Comparison of ENCODE assay signal across 30 cellular contexts in genomic region chr6:44471271-44471981, GRCh38.
A peak's percentile ranks its signal among the peaks of the same experiment; 100 is the strongest.
DNase-seq lines count a peak whose midpoint lies in the region; ATAC-seq and TF ChIP-seq lines count a peak whose summit lies in the region.
"Had no signal": no experiment of that assay in that cellular context is flagged by ENCODE, and none has a peak within 500 bp of the region (broad histone marks: within the 10 kb centered on the region; RNA-seq: fewer than 3 reads in every experiment).

No MANE protein-coding gene starts in this region.

- no peaks in the 10 kb centered on the region for H3K36me3 ChIP-seq in gastrocnemius medialis
- H3K36me3 ChIP-seq: breast epithelium, colonic mucosa, lower lobe of right lung had no signal

- peaks cover 28% of the 10 kb centered on the region for H3K27me3 Mint-ChIP-seq in central memory CD8-positive, alpha-beta T cell
- H3K27me3 Mint-ChIP-seq: activated CD4-positive, alpha-beta T cell treated with anti-CD3 and anti-CD28 coated beads for 36 hours had no signal

- H3K9me3 Mint-ChIP-seq in central memory CD8-positive, alpha-beta T cell, result no peaks in the 10 kb centered on the region
- H3K9me3 Mint-ChIP-seq: activated naive CD8-positive, alpha-beta T cell treated with anti-CD3 and anti-CD28 coated beads for 36 hours; CD8-positive, alpha-beta memory T cell; H9; naive B cell; stimulated activated naive CD8-positive, alpha-beta T cell treated with anti-CD3 and anti-CD28 coated beads, Interleukin-15, Interleukin-2, amounts not matched to agents 100 ng/mL and 50 ng/mL, for 24 hours had no signal

- no peak overlapping the region for H3K27ac ChIP-seq in right cardiac atrium (ENCODE audit: low read length)
- peak overlapping the region; percentile 6 to 60 (median 51) for H3K27ac ChIP-seq in gastrocnemius medialis
- H3K27ac ChIP-seq: breast epithelium, colonic mucosa, epithelial cell of prostate, lower lobe of right lung, VCaP had no signal

- no peaks in the 10 kb centered on the region for H3K4me1 Mint-ChIP-seq in central memory CD8-positive, alpha-beta T cell
- H3K4me1 Mint-ChIP-seq: activated CD4-positive, alpha-beta T cell treated with anti-CD3 and anti-CD28 coated beads for 36 hours; activated naive CD8-positive, alpha-beta T cell treated with anti-CD3 and anti-CD28 coated beads for 36 hours had no signal

- 56% methylated on average over 15 of the region's 15 CpGs for WGBS in right cardiac atrium

- no peak for TF ChIP-seq CTCF in gastrocnemius medialis (IDR thresholded peaks at IDR 0.05 in 4 of 5, conservative IDR thresholded peaks at IDR 0.05 in 1 of 5)

- H3K27ac Mint-ChIP-seq in central memory CD8-positive, alpha-beta T cell (ENCODE audit: low read depth), result peak overlapping the region; percentile 14
- H3K27ac Mint-ChIP-seq: activated CD4-positive, alpha-beta T cell treated with anti-CD3 and anti-CD28 coated beads for 36 hours; activated naive CD8-positive, alpha-beta T cell treated with anti-CD3 and anti-CD28 coated beads for 36 hours; naive B cell; stimulated activated naive CD8-positive, alpha-beta T cell treated with anti-CD3 and anti-CD28 coated beads, Interleukin-15, Interleukin-2, amounts not matched to agents 100 ng/mL and 50 ng/mL, for 24 hours had no signal

- H3K27me3 ChIP-seq in right cardiac atrium (ENCODE audit: control insufficient read depth, insufficient read depth) (no peaks in the 10 kb centered on the region), gastrocnemius medialis (no peaks in the 10 kb centered on the region)
- H3K27me3 ChIP-seq: breast epithelium, colonic mucosa had no signal

- no peak for ATAC-seq in central memory CD8-positive, alpha-beta T cell (replicated peaks; ENCODE audit: extremely low read depth, poor library complexity, severe bottlenecking)
- ATAC-seq in right cardiac atrium (peak; percentile 36 to 54), gastrocnemius medialis (peak in 1 of 2 donors; percentile 26), HG02759 (IDR thresholded peaks at IDR 0.05; ENCODE audit: unreplicated experiment) (no peak), HG03354 (IDR thresholded peaks at IDR 0.05; ENCODE audit: poor library complexity, severe bottlenecking, unreplicated experiment) (no peak)
- ATAC-seq: activated CD4-positive, alpha-beta T cell treated with anti-CD3 and anti-CD28 coated beads for 36 hours; lower lobe of right lung had no signal

- TF ChIP-seq POLR2A in gastrocnemius medialis (IDR thresholded peaks at IDR 0.05), result no peak

- H3K36me3 Mint-ChIP-seq in central memory CD8-positive, alpha-beta T cell (ENCODE audit: insufficient read depth), result no peaks in the 10 kb centered on the region
- H3K36me3 Mint-ChIP-seq: activated naive CD8-positive, alpha-beta T cell treated with anti-CD3 and anti-CD28 coated beads for 36 hours; CD8-positive, alpha-beta memory T cell; naive B cell had no signal

- H3K9me3 ChIP-seq in right cardiac atrium (ENCODE audit: control insufficient read depth, low read length) (no peaks in the 10 kb centered on the region), gastrocnemius medialis (no peaks in the 10 kb centered on the region)
- H3K9me3 ChIP-seq: breast epithelium, colonic mucosa, lower lobe of right lung had no signal

- in situ Hi-C loops in gastrocnemius medialis (cut with MboI; ENCODE audit: low sequenced_read_pairs in 4 of 4), result loop anchor here in 2 of 4 donors (10.0 to 25.0 kb wide), 2 partner anchors 1243 to 1441 kb away; no protein-coding TSS in a partner anchor

- H3K4me3 ChIP-seq in right cardiac atrium (ENCODE audit: low read length), result no peak overlapping the region
- H3K4me3 ChIP-seq in gastrocnemius medialis, result no peak overlapping the region
- H3K4me3 ChIP-seq: breast epithelium, colonic mucosa, lower lobe of right lung had no signal

- intact Hi-C loops in right cardiac atrium (cut with DNase I), result loop anchor here (10.0 kb wide), 2 partner anchors 173 to 1243 kb away; no protein-coding TSS in a partner anchor
- intact Hi-C loops in gastrocnemius medialis (cut with DNase I; ENCODE audit: low total_unique reads), result no loop called here

- H3K4me1 ChIP-seq in right cardiac atrium (ENCODE audit: control insufficient read depth, insufficient read depth, low read length), result no peaks in the 10 kb centered on the region
- peaks cover 24 to 31% of the 10 kb centered on the region in 2 donors for H3K4me1 ChIP-seq in gastrocnemius medialis
- H3K4me1 ChIP-seq: breast epithelium, colonic mucosa had no signal

- DNase-seq in OCI-M1 (lab: John Stamatoyannopoulos, UW) (peak; percentile 65), right cardiac atrium (peak in 1 of 3 donors; percentile 65), gastrocnemius medialis (peak in 1 of 2 donors; percentile 20)
- no peak for DNase-seq in central memory CD8-positive, alpha-beta T cell (ENCODE audit: low spot score in 2 of 2)
- no peak for DNase-seq in stimulated activated CD4-positive, alpha-beta T cell treated with anti-CD3 and anti-CD28 coated beads, Interleukin-2, amount 100 ng/mL, for 48 hours
- DNase-seq: activated CD4-positive, alpha-beta T cell treated with anti-CD3 and anti-CD28 coated beads for 36 hours; activated effector memory CD4-positive, alpha-beta T cell treated with anti-CD3 and anti-CD28 coated beads, Interleukin-2, amount 50 U/mL, for 16 hours; activated naive CD8-positive, alpha-beta T cell treated with anti-CD3 and anti-CD28 coated beads for 36 hours; activated T-cell treated with anti-CD3 and anti-CD28 coated beads, Interleukin-2, amount 50 U/mL, for 1 hour; anterior cingulate cortex; CD8-positive, alpha-beta memory T cell; colonic mucosa; effector memory CD4-positive, alpha-beta T cell; glutamatergic neuron; H9; lower lobe of right lung; midbrain; naive B cell; NCI-H1417 treated with DMSO at 0.1 percent for 48 hours; NCI-H2081; nucleus accumbens; SHP77; stimulated activated CD4-positive, alpha-beta T cell treated with anti-CD3 and anti-CD28 coated beads, Interleukin-1b, Interleukin-23, amount 100 ng/mL, for 48 hours; stimulated activated CD8-positive, alpha-beta memory T cell treated with anti-CD3 and anti-CD28 coated beads, Interleukin-4, amount 100 ng/mL, for 48 hours had no signal

- no peak overlapping the region for H3K4me3 Mint-ChIP-seq in central memory CD8-positive, alpha-beta T cell
- H3K4me3 Mint-ChIP-seq: activated CD4-positive, alpha-beta T cell treated with anti-CD3 and anti-CD28 coated beads for 36 hours; activated naive CD8-positive, alpha-beta T cell treated with anti-CD3 and anti-CD28 coated beads for 36 hours; CD8-positive, alpha-beta memory T cell; H9; naive B cell; stimulated activated naive CD8-positive, alpha-beta T cell treated with anti-CD3 and anti-CD28 coated beads, Interleukin-15, Interleukin-2, amounts not matched to agents 100 ng/mL and 50 ng/mL, for 24 hours had no signal

Comparison
In these comparisons a context has a peak if more than half of its experiments do, and no peak if none do; other contexts are left out.
1. ATAC-seq: peak in right cardiac atrium (2 of 2); none in central memory CD8-positive, alpha-beta T cell (single experiment), HG02759 (single experiment) and HG03354 (single experiment).